In the genomic region with DNA sequence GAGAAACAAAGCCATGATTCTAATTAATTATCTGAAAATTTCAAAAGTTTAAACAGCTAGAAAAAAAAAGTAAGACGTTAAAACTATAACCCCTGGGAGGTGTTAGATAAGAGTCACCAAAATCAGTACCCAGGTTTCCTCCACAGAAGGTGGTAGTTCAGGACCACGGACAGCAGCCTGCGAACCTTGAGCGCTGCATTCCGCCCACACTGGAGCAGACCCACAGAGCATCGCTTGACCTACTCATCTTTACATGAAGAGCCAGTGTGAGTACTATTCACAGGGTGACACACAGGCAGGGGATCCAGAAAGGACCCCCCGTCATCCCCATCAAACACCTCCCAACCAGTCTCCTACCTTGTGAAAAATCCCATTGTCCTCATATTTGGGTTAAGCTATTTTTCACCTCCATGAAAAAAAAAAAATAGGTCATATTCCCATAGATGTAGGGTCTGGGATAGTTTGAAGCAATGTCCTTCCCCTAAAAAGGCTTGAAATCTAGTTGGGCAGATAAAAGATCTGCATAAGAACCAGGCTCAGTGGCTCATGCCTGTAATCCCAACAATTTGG, we compare ENCODE assay signal across 10 cellular contexts. TPM values are rescaled to one million over a fixed set of nuclear protein-coding genes. Genes with fewer than 3 reads are reported as not detected.
A peak's percentile ranks its signal among the peaks of the same experiment; 100 is the strongest.
DNase-seq lines count a peak whose midpoint lies in the region; ATAC-seq and TF ChIP-seq lines count a peak whose summit lies in the region.
"Had no signal": no experiment of that assay in that cellular context is flagged by ENCODE, and none has a peak within 500 bp of the region (broad histone marks: within the 10 kb centered on the region; RNA-seq: fewer than 3 reads in every experiment).

No MANE protein-coding gene starts in this region.

- H3F3A ChIP-seq in PC-9 (ENCODE audit: insufficient read depth, low read depth), result no peaks in the 10 kb centered on the region

- WGBS in thyroid gland, 2 donors, result 2 to 8% methylated on average over 7 of the region's 7 CpGs

- no peaks in the 10 kb centered on the region for H3K36me3 ChIP-seq in cardiac muscle cell
- no peaks in the 10 kb centered on the region for H3K36me3 ChIP-seq in right atrium auricular region
- H3K36me3 ChIP-seq in thyroid gland, result no peaks in the 10 kb centered on the region
- H3K36me3 ChIP-seq in PC-9 (ENCODE audit: low read depth), result no peaks in the 10 kb centered on the region
- H3K36me3 ChIP-seq: BLaER1 treated with 17β-estradiol and CSF1 and Interleukin-3, amounts not matched to agents 10 nM and 100 nM had no signal

- H3K4me3 Mint-ChIP-seq in WTC11, result no peak overlapping the region

- TF ChIP-seq POLR2A in thyroid gland (IDR thresholded peaks at IDR 0.05), result no peak

- no peak overlapping the region for H3K4me2 ChIP-seq in PC-9
- H3K4me2 ChIP-seq: BLaER1 treated with 17β-estradiol and CSF1 and Interleukin-3, amounts not matched to agents 10 nM and 100 nM had no signal

- peaks cover 51% of the 10 kb centered on the region for H3K27me3 Mint-ChIP-seq in WTC11 (ENCODE audit: low read depth)

- no peaks in the 10 kb centered on the region for H3K4me1 ChIP-seq in cardiac muscle cell (ENCODE audit: low read depth)
- H3K4me1 ChIP-seq in right atrium auricular region, result no peaks in the 10 kb centered on the region
- no peaks in the 10 kb centered on the region for H3K4me1 ChIP-seq in thyroid gland
- H3K4me1 ChIP-seq in PC-9 (replicated peaks; ENCODE audit: insufficient read depth), result no peaks in the 10 kb centered on the region
- H3K4me1 ChIP-seq: BLaER1 treated with 17β-estradiol and CSF1 and Interleukin-3, amounts not matched to agents 10 nM and 100 nM had no signal

- no peak overlapping the region for H3K27ac ChIP-seq in cardiac muscle cell
- H3K27ac ChIP-seq in right atrium auricular region, result no peak overlapping the region
- no peak overlapping the region for H3K27ac ChIP-seq in thyroid gland
- no peak overlapping the region for H3K27ac ChIP-seq in PC-9
- H3K27ac ChIP-seq: BLaER1 treated with 17β-estradiol and CSF1 and Interleukin-3, amounts not matched to agents 10 nM and 100 nM had no signal

- TF ChIP-seq CTCF in cardiac muscle cell (IDR thresholded peaks at IDR 0.05; ENCODE audit: low read depth, low read length), result no peak
- no peak for TF ChIP-seq CTCF in right atrium auricular region (IDR thresholded peaks at IDR 0.05)
- TF ChIP-seq CTCF in WTC11 (IDR thresholded peaks at IDR 0.05), result no peak
- no peak for TF ChIP-seq CTCF in fibroblast of the aortic adventitia (IDR thresholded peaks at IDR 0.05; ENCODE audit: insufficient read depth, low read length)
- no peak for TF ChIP-seq CTCF in thyroid gland (IDR thresholded peaks at IDR 0.05)
- TF ChIP-seq CTCF in PC-9 (conservative IDR thresholded peaks at IDR 0.05), result no peak

- intact Hi-C loops in thyroid gland (cut with DNase I) (no loop called here), PC-9 (cut with micrococcal nuclease; ENCODE audit: unreplicated experiment) (no loop called here)

- BruUV-seq in PC-9 (replicated peaks; lab: Mats Ljungman, UMichigan), result no TSS peak

- POLR2A ChIA-PET in WTC11 (lab: Charles Lee) (no interaction called here), PC-9 (lab: Charles Lee; ENCODE audit: unreplicated experiment) (no interaction called here)

- peak; percentile 29 to 90 for DNase-seq in cardiac muscle cell (ENCODE audit: low read depth in 1 of 2, low spot score in 1 of 2)
- DNase-seq in right atrium auricular region (ENCODE audit: low spot score), result no peak
- DNase-seq in WTC11 (ENCODE audit: low spot score), result peak; percentile 77
- DNase-seq in fibroblast of the aortic adventitia (ENCODE audit: low read depth), result peak; percentile 28
- DNase-seq in thyroid gland, result peak; percentile 10 to 41
- no peak for DNase-seq in HCEC 1CT
- no peak for DNase-seq in PC-9
- DNase-seq in KG1 (lab: John Stamatoyannopoulos, UW), result no peak
- DNase-seq: NCI-H2081 treated with DMSO at 0.1 percent for 48 hours had no signal

- H3K9me3 ChIP-seq in cardiac muscle cell (ENCODE audit: low read depth) (no peaks in the 10 kb centered on the region), right atrium auricular region (no peaks in the 10 kb centered on the region), thyroid gland (no peaks in the 10 kb centered on the region), PC-9 (ENCODE audit: insufficient read depth, low read depth) (no peaks in the 10 kb centered on the region)

- no peaks in the 10 kb centered on the region for H3K79me2 ChIP-seq in PC-9 (ENCODE audit: low read depth)

- CTCF ChIA-PET in WTC11 (lab: Charles Lee) (interaction anchor here (1.0 to 1.4 kb wide), 2 partner anchors 10 to 199 kb away, joined by 3 to 4 read pairs; no protein-coding TSS in a partner anchor), PC-9 (lab: Charles Lee) (interaction anchor here (0.6 to 0.8 kb wide), 2 partner anchors 227 to 1106 kb away, joined by 3 to 5 read pairs; no protein-coding TSS in a partner anchor)

- H3K9me2 ChIP-seq in PC-9 (ENCODE audit: insufficient read depth), result no peaks in the 10 kb centered on the region

- ATAC-seq in WTC11, result peak; percentile 69

- no peaks in the 10 kb centered on the region for H3K4me1 Mint-ChIP-seq in WTC11

- H3K27me3 ChIP-seq in cardiac muscle cell (peaks cover 17% of the 10 kb centered on the region), right atrium auricular region (no peaks in the 10 kb centered on the region), thyroid gland (no peaks in the 10 kb centered on the region), PC-9 (ENCODE audit: insufficient read depth, low read depth) (peaks cover 9% of the 10 kb centered on the region; the same call in 1 of the 2 replicates)
- H3K27me3 ChIP-seq: BLaER1 treated with 17β-estradiol and CSF1 and Interleukin-3, amounts not matched to agents 10 nM and 100 nM had no signal

- no peaks in the 10 kb centered on the region; the same call in 1 of the 2 replicates for H4K20me1 ChIP-seq in PC-9 (ENCODE audit: insufficient read depth)

- H3K36me3 Mint-ChIP-seq in WTC11, result no peaks in the 10 kb centered on the region

- H3K27ac Mint-ChIP-seq in WTC11, result no peak overlapping the region

- H3K9me3 Mint-ChIP-seq in WTC11, result peaks cover 11% of the 10 kb centered on the region

- H2AFZ ChIP-seq in PC-9, result no peak overlapping the region

- H3K4me3 ChIP-seq in cardiac muscle cell (no peak overlapping the region), right atrium auricular region (no peak overlapping the region), fibroblast of the aortic adventitia (ENCODE audit: low read depth, low read length) (no peak overlapping the region), thyroid gland (replicated peaks in 1 of 3) (no peak overlapping the region), PC-9 (no peak overlapping the region)
- H3K4me3 ChIP-seq: BLaER1 treated with 17β-estradiol and CSF1 and Interleukin-3, amounts not matched to agents 10 nM and 100 nM had no signal

TF ChIP-seq in WTC11, 78 proteins besides CTCF, POLR2A, EP300 and RAD21 (continues in another document):
- 0 out of 2 replicates have a peak, but pooled peaks have one; percentile 63 for TF ChIP-seq TP53 (CRISPR knock-in tag; IDR thresholded peaks at IDR 0.05)
- TF ChIP-seq TEAD4 (CRISPR knock-in tag; IDR thresholded peaks at IDR 0.05), result peak; percentile 83; the same call in 1 of the 2 replicates
- TF ChIP-seq, protein P1, sequence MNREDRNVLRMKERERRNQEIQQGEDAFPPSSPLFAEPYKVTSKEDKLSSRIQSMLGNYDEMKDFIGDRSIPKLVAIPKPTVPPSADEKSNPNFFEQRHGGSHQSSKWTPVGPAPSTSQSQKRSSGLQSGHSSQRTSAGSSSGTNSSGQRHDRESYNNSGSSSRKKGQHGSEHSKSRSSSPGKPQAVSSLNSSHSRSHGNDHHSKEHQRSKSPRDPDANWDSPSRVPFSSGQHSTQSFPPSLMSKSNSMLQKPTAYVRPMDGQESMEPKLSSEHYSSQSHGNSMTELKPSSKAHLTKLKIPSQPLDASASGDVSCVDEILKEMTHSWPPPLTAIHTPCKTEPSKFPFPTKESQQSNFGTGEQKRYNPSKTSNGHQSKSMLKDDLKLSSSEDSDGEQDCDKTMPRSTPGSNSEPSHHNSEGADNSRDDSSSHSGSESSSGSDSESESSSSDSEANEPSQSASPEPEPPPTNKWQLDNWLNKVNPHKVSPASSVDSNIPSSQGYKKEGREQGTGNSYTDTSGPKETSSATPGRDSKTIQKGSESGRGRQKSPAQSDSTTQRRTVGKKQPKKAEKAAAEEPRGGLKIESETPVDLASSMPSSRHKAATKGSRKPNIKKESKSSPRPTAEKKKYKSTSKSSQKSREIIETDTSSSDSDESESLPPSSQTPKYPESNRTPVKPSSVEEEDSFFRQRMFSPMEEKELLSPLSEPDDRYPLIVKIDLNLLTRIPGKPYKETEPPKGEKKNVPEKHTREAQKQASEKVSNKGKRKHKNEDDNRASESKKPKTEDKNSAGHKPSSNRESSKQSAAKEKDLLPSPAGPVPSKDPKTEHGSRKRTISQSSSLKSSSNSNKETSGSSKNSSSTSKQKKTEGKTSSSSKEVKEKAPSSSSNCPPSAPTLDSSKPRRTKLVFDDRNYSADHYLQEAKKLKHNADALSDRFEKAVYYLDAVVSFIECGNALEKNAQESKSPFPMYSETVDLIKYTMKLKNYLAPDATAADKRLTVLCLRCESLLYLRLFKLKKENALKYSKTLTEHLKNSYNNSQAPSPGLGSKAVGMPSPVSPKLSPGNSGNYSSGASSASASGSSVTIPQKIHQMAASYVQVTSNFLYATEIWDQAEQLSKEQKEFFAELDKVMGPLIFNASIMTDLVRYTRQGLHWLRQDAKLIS (CRISPR knock-in tag; IDR thresholded peaks at IDR 0.05; ENCODE audit: borderline replicate concordance), result no peak
- no peak for TF ChIP-seq ZNF416 (CRISPR knock-in tag; IDR thresholded peaks at IDR 0.05)
- no peak for TF ChIP-seq JAZF1 (CRISPR knock-in tag; IDR thresholded peaks at IDR 0.05)
- TF ChIP-seq FOXP1 (CRISPR knock-in tag; IDR thresholded peaks at IDR 0.05; ENCODE audit: borderline replicate concordance), result peak; percentile 61; the same call in 1 of the 2 replicates

RNA-seq across cellular contexts. Expression of a gene that starts 8.8 kb away (rescaled TPM):
- total RNA-seq in cardiac muscle cell (0.21 TPM in 1 of 2 replicates, not detected in the other), right atrium auricular region (not detected), WTC11 (2021) (8.5 to 17.2 TPM (median 17.1 TPM) in 3 replicates), fibroblast of the aortic adventitia (ENCODE audit: low replicate concordance) (0.18 TPM in 1 of 2 replicates, not detected in the other), thyroid gland (1 to 10 TPM in 2 of 4 donors, under 1 TPM in 2; 0.54 to 9.6 (median 1.5) TPM), PC-9 (2021) (not detected in 2 replicates)
- polyA plus RNA-seq in cardiac muscle cell, result 0.31 and 0.73 TPM in 2 replicates

Comparison
In these comparisons a context has a peak if more than half of its experiments do, and no peak if none do; other contexts are left out.
1. DNase-seq: peak in cardiac muscle cell (2 of 2), WTC11 (single experiment), fibroblast of the aortic adventitia (single experiment) and thyroid gland (2 of 2); none in right atrium auricular region (single experiment), HCEC 1CT (single experiment), PC-9 (0 of 2) and KG1 (single experiment).